Comparison of ENCODE assay signal across 1 cellular context in genomic region chr5:154701181-154701580, GRCh38.
A peak's percentile ranks its signal among the peaks of the same experiment; 100 is the strongest.
TF ChIP-seq lines count a peak whose summit lies in the region.

No MANE protein-coding gene starts in this region.

TF ChIP-seq in K562, 482 proteins besides CTCF, POLR2A, EP300 and RAD21 (continued from another document and continues in another):
- TF ChIP-seq SOX6 (IDR thresholded peaks at IDR 0.05) (0 out of 2 replicates have a peak, but pooled peaks have one; percentile 16), NELFE (IDR thresholded peaks at IDR 0.05; ENCODE audit: insufficient read depth, insufficient read length) (no peak), U2AF1 (optimal IDR thresholded peaks at IDR 0.05; ENCODE audit: low read depth, low read length) (no peak), RFX7 (CRISPR knock-in tag; IDR thresholded peaks at IDR 0.05) (no peak), MAFG (tag; conservative IDR thresholded peaks at IDR 0.05) (peak; percentile 90), NFIC (IDR thresholded peaks at IDR 0.05) (no peak), ZNF740 (CRISPR knock-in tag; IDR thresholded peaks at IDR 0.05) (no peak), ZNF740 (tag; IDR thresholded peaks at IDR 0.05) (no peak), FOXK2 (conservative IDR thresholded peaks at IDR 0.05 in 1 of 2, IDR thresholded peaks at IDR 0.05 in 1 of 2; ENCODE audit: low read depth in 2 of 2) (peak in 1 of 2 experiments; percentile 42; a peak in 1 of 4 replicates), NCOR1 (IDR thresholded peaks at IDR 0.05) (no peak), MEIS2 (IDR thresholded peaks at IDR 0.05; ENCODE audit: partially characterized antibody) (peak; percentile 51), ZEB2 (IDR thresholded peaks at IDR 0.05) (no peak), ZNF589 (CRISPR knock-in tag; IDR thresholded peaks at IDR 0.05; ENCODE audit: low read depth) (no peak), ZNF592 (IDR thresholded peaks at IDR 0.05) (no peak), FOXJ2 (tag; IDR thresholded peaks at IDR 0.05) (0 out of 2 replicates have a peak, but pooled peaks have one; percentile 42), MEF2D (tag; conservative IDR thresholded peaks at IDR 0.05; ENCODE audit: low read depth) (no peak), E2F8 (IDR thresholded peaks at IDR 0.05; ENCODE audit: low read depth, partially characterized antibody) (no peak), ZC3H4 (CRISPR knock-in tag; IDR thresholded peaks at IDR 0.05; ENCODE audit: borderline replicate concordance) (no peak), TCFL5 (CRISPR knock-in tag; conservative IDR thresholded peaks at IDR 0.05) (no peak), TEAD4 (IDR thresholded peaks at IDR 0.05; ENCODE audit: low read length) (no peak), TEAD4 (CRISPR knock-in tag; IDR thresholded peaks at IDR 0.05; ENCODE audit: borderline replicate concordance) (no peak), ZNF316 (IDR thresholded peaks at IDR 0.05) (peak; percentile 97), YBX1 (IDR thresholded peaks at IDR 0.05) (no peak), MAFK (IDR thresholded peaks at IDR 0.05; ENCODE audit: low read length) (peak; percentile 91), CLOCK (CRISPR knock-in tag; IDR thresholded peaks at IDR 0.05; ENCODE audit: borderline replicate concordance) (no peak), ESRRB (CRISPR knock-in tag; IDR thresholded peaks at IDR 0.05; ENCODE audit: borderline replicate concordance) (no peak), SMAD4 (CRISPR knock-in tag; conservative IDR thresholded peaks at IDR 0.05) (no peak), C11orf30 (IDR thresholded peaks at IDR 0.05; ENCODE audit: low read depth) (peak; percentile 95), ZBTB1 (CRISPR knock-in tag; IDR thresholded peaks at IDR 0.05; ENCODE audit: borderline replicate concordance, low read depth) (no peak), ESRRA (IDR thresholded peaks at IDR 0.05; ENCODE audit: borderline replicate concordance, low read depth) (peak; percentile 60)
- TF ChIP-seq, protein P1, sequence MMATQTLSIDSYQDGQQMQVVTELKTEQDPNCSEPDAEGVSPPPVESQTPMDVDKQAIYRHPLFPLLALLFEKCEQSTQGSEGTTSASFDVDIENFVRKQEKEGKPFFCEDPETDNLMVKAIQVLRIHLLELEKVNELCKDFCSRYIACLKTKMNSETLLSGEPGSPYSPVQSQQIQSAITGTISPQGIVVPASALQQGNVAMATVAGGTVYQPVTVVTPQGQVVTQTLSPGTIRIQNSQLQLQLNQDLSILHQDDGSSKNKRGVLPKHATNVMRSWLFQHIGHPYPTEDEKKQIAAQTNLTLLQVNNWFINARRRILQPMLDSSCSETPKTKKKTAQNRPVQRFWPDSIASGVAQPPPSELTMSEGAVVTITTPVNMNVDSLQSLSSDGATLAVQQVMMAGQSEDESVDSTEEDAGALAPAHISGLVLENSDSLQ (IDR thresholded peaks at IDR 0.05) = peak; percentile 46; the same call in 1 of the 2 replicates
- TF ChIP-seq, protein P2, sequence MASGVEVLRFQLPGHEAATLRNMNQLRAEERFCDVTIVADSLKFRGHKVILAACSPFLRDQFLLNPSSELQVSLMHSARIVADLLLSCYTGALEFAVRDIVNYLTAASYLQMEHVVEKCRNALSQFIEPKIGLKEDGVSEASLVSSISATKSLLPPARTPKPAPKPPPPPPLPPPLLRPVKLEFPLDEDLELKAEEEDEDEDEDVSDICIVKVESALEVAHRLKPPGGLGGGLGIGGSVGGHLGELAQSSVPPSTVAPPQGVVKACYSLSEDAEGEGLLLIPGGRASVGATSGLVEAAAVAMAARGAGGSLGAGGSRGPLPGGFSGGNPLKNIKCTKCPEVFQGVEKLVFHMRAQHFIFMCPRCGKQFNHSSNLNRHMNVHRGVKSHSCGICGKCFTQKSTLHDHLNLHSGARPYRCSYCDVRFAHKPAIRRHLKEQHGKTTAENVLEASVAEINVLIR (CRISPR knock-in tag; IDR thresholded peaks at IDR 0.05) = no peak
- TF ChIP-seq, protein P3, sequence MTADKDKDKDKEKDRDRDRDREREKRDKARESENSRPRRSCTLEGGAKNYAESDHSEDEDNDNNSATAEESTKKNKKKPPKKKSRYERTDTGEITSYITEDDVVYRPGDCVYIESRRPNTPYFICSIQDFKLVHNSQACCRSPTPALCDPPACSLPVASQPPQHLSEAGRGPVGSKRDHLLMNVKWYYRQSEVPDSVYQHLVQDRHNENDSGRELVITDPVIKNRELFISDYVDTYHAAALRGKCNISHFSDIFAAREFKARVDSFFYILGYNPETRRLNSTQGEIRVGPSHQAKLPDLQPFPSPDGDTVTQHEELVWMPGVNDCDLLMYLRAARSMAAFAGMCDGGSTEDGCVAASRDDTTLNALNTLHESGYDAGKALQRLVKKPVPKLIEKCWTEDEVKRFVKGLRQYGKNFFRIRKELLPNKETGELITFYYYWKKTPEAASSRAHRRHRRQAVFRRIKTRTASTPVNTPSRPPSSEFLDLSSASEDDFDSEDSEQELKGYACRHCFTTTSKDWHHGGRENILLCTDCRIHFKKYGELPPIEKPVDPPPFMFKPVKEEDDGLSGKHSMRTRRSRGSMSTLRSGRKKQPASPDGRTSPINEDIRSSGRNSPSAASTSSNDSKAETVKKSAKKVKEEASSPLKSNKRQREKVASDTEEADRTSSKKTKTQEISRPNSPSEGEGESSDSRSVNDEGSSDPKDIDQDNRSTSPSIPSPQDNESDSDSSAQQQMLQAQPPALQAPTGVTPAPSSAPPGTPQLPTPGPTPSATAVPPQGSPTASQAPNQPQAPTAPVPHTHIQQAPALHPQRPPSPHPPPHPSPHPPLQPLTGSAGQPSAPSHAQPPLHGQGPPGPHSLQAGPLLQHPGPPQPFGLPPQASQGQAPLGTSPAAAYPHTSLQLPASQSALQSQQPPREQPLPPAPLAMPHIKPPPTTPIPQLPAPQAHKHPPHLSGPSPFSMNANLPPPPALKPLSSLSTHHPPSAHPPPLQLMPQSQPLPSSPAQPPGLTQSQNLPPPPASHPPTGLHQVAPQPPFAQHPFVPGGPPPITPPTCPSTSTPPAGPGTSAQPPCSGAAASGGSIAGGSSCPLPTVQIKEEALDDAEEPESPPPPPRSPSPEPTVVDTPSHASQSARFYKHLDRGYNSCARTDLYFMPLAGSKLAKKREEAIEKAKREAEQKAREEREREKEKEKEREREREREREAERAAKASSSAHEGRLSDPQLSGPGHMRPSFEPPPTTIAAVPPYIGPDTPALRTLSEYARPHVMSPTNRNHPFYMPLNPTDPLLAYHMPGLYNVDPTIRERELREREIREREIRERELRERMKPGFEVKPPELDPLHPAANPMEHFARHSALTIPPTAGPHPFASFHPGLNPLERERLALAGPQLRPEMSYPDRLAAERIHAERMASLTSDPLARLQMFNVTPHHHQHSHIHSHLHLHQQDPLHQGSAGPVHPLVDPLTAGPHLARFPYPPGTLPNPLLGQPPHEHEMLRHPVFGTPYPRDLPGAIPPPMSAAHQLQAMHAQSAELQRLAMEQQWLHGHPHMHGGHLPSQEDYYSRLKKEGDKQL (CRISPR knock-in tag; IDR thresholded peaks at IDR 0.05; ENCODE audit: borderline replicate concordance) = no peak
- TF ChIP-seq, protein P4, sequence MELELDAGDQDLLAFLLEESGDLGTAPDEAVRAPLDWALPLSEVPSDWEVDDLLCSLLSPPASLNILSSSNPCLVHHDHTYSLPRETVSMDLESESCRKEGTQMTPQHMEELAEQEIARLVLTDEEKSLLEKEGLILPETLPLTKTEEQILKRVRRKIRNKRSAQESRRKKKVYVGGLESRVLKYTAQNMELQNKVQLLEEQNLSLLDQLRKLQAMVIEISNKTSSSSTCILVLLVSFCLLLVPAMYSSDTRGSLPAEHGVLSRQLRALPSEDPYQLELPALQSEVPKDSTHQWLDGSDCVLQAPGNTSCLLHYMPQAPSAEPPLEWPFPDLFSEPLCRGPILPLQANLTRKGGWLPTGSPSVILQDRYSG (tag; conservative IDR thresholded peaks at IDR 0.05; ENCODE audit: low read depth) = no peak
- TF ChIP-seq, protein P5, sequence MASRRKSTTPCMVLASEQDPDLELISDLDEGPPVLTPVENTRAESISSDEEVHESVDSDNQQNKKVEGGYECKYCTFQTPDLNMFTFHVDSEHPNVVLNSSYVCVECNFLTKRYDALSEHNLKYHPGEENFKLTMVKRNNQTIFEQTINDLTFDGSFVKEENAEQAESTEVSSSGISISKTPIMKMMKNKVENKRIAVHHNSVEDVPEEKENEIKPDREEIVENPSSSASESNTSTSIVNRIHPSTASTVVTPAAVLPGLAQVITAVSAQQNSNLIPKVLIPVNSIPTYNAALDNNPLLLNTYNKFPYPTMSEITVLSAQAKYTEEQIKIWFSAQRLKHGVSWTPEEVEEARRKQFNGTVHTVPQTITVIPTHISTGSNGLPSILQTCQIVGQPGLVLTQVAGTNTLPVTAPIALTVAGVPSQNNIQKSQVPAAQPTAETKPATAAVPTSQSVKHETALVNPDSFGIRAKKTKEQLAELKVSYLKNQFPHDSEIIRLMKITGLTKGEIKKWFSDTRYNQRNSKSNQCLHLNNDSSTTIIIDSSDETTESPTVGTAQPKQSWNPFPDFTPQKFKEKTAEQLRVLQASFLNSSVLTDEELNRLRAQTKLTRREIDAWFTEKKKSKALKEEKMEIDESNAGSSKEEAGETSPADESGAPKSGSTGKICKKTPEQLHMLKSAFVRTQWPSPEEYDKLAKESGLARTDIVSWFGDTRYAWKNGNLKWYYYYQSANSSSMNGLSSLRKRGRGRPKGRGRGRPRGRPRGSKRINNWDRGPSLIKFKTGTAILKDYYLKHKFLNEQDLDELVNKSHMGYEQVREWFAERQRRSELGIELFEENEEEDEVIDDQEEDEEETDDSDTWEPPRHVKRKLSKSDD (conservative IDR thresholded peaks at IDR 0.05; ENCODE audit: low read length) = no peak
